Comparison of ENCODE assay signal across 17 cellular contexts in genomic region chr17:79055197-79055596, GRCh38. TPM values are rescaled to one million over a fixed set of nuclear protein-coding genes. Genes with fewer than 3 reads are reported as not detected.
DNase-seq lines count a peak whose midpoint lies in the region; ATAC-seq and TF ChIP-seq lines count a peak whose summit lies in the region.
"Had no signal": no experiment of that assay in that cellular context is flagged by ENCODE, and none has a peak within 500 bp of the region (broad histone marks: within the 10 kb centered on the region; RNA-seq: fewer than 3 reads in every experiment).

No MANE protein-coding gene starts in this region.

- intact Hi-C loops in left ventricle myocardium inferior (cut with micrococcal nuclease) (no loop called here), Right ventricle myocardium superior (cut with DNase I) (no loop called here)

- no peak overlapping the region for H3K4me3 Mint-ChIP-seq in chondrocyte (ENCODE audit: unreplicated experiment)
- H3K4me3 Mint-ChIP-seq: CD4-positive, CD25-positive, alpha-beta regulatory T cell; CD8-positive, alpha-beta memory T cell; GM23338 had no signal

- no peak for ATAC-seq in Right ventricle myocardium superior (ENCODE audit: poor library complexity)
- no peak for ATAC-seq in GM18909 (IDR thresholded peaks at IDR 0.05; ENCODE audit: poor library complexity, unreplicated experiment)
- ATAC-seq: GM23338 had no signal

- TF ChIP-seq CTCF in left ventricle myocardium inferior (IDR thresholded peaks at IDR 0.05; ENCODE audit: borderline replicate concordance) (no peak), chondrocyte (IDR thresholded peaks at IDR 0.05) (no peak), GM13977 (IDR thresholded peaks at IDR 0.05; ENCODE audit: extremely low read depth, insufficient read depth, missing control alignments) (no peak)

- in situ Hi-C loops in GM13977 (cut with MboI; ENCODE audit: low pct_unique_long_range_greater_than_20kb, low sequenced_read_pairs, unreplicated experiment) = no loop called here

- peaks cover 16% of the 10 kb centered on the region for H3K9me3 ChIP-seq in left ventricle myocardium inferior (replicated peaks)
- H3K9me3 ChIP-seq: BE2C had no signal

- H3K36me3 Mint-ChIP-seq in chondrocyte (ENCODE audit: low read depth) = peaks cover 3% of the 10 kb centered on the region

- peaks cover 23% of the 10 kb centered on the region for H3K4me1 Mint-ChIP-seq in chondrocyte (ENCODE audit: low read depth)
- H3K4me1 Mint-ChIP-seq: CD8-positive, alpha-beta memory T cell; GM23338 had no signal

- peaks cover 19% of the 10 kb centered on the region for H3K9me3 Mint-ChIP-seq in chondrocyte (ENCODE audit: low read depth)

- H3K27me3 Mint-ChIP-seq in chondrocyte (ENCODE audit: low read depth) = peaks cover 2% of the 10 kb centered on the region

- H3K27ac Mint-ChIP-seq in chondrocyte (ENCODE audit: unreplicated experiment) = peak overlapping the region; percentile 68
- H3K27ac Mint-ChIP-seq: CD8-positive, alpha-beta memory T cell; GM23338 had no signal

- H3K4me1 ChIP-seq in left ventricle myocardium inferior = peaks cover 15% of the 10 kb centered on the region
- H3K4me1 ChIP-seq: BE2C had no signal

- H3K36me3 ChIP-seq in left ventricle myocardium inferior = no peaks in the 10 kb centered on the region
- H3K36me3 ChIP-seq: BE2C had no signal

- no peaks in the 10 kb centered on the region for H3K27me3 ChIP-seq in left ventricle myocardium inferior (ENCODE audit: low read depth)

- H3K27ac ChIP-seq in left ventricle myocardium inferior (replicated peaks) = peak overlapping the region; percentile 57
- H3K27ac ChIP-seq: HL-60 had no signal

- DNase-seq in left ventricle myocardium inferior (no peak), Right ventricle myocardium superior (no peak), chondrocyte (ENCODE audit: low spot score) (no peak), stromal cell of bone marrow (ENCODE audit: low read depth) (peak; percentile 61), NCI-H526 (lab: John Stamatoyannopoulos, UW) (no peak), GM13977 (ENCODE audit: low spot score) (no peak)
- DNase-seq: BE2C; C1 segment of cervical spinal cord; CD4-positive, CD25-positive, alpha-beta regulatory T cell; CD8-positive, alpha-beta memory T cell; COR-L47; DMS 273 treated with DMSO at 0.1 percent for 48 hours; HCEC 1CT; IMR-90 had no signal

- no peak overlapping the region for H3K4me3 ChIP-seq in left ventricle myocardium inferior
- H3K4me3 ChIP-seq: GM23338 had no signal

RNA-seq across cellular contexts. Expression of gene ENGASE, which starts 19.4 kb away (rescaled TPM):
- total RNA-seq in left ventricle myocardium inferior (31.5 TPM), Right ventricle myocardium superior (29.1 TPM), chondrocyte (16.8 to 30.7 TPM (median 19.7 TPM) in 3 replicates)

RNA-seq across cellular contexts. Expression of gene C1QTNF1, which starts 31.2 kb away (rescaled TPM):
- total RNA-seq in left ventricle myocardium inferior (146 TPM), Right ventricle myocardium superior (143 TPM), chondrocyte (74.7 to 96.2 TPM (median 74.9 TPM) in 3 replicates)
- total RNA-seq: CD4-positive, CD25-positive, alpha-beta regulatory T cell had no signal

RNA-seq across cellular contexts. Expression of gene CANT1, which starts 45.6 kb away (rescaled TPM):
- total RNA-seq in left ventricle myocardium inferior (24.2 TPM), Right ventricle myocardium superior (29.8 TPM), chondrocyte (37.3 to 50.5 TPM (median 47.9 TPM) in 3 replicates)
